8 cellular contexts compared by ENCODE assay signal in genomic region chr3:169771651-169772529, GRCh38. TPM values are rescaled to one million over a fixed set of nuclear protein-coding genes. Genes with fewer than 3 reads are reported as not detected.
A peak's percentile ranks its signal among the peaks of the same experiment; 100 is the strongest.
DNase-seq lines count a peak whose midpoint lies in the region; FAIRE-seq and TF ChIP-seq lines count a peak whose summit lies in the region.

No MANE protein-coding gene starts in this region.

- peak overlapping the region; percentile 100 for H3K27ac Mint-ChIP-seq in activated naive CD8-positive, alpha-beta T cell
- H3K27ac Mint-ChIP-seq in type B pancreatic cell = peak overlapping the region; percentile 99

- peaks cover 34% of the 10 kb centered on the region for H3K4me1 Mint-ChIP-seq in activated naive CD8-positive, alpha-beta T cell (ENCODE audit: low read depth)
- peaks cover 29% of the 10 kb centered on the region for H3K4me1 Mint-ChIP-seq in type B pancreatic cell (ENCODE audit: unreplicated experiment)

- peak; percentile 34 for TF ChIP-seq POLR2A in GM19099 (IDR thresholded peaks at IDR 0.05; ENCODE audit: extremely low read depth, insufficient read length, low read depth)

- peaks cover 4% of the 10 kb centered on the region for H3K36me3 Mint-ChIP-seq in activated naive CD8-positive, alpha-beta T cell
- peaks cover 14% of the 10 kb centered on the region for H3K36me3 Mint-ChIP-seq in type B pancreatic cell

- no peak for TF ChIP-seq CTCF in type B pancreatic cell (conservative IDR thresholded peaks at IDR 0.05)

- no peaks in the 10 kb centered on the region for H3K27me3 Mint-ChIP-seq in activated naive CD8-positive, alpha-beta T cell
- peaks cover 12% of the 10 kb centered on the region for H3K27me3 Mint-ChIP-seq in type B pancreatic cell

- DNase-seq in NCI-H1092 (lab: John Stamatoyannopoulos, UW) = peak; percentile 86
- peak; percentile 96 for DNase-seq in SK-N-DZ (ENCODE audit: low spot score)
- DNase-seq in glomerular endothelial cell (ENCODE audit: extremely low read depth, low read depth, low spot score) = peak; percentile 85
- DNase-seq in nucleus accumbens (lab: John Stamatoyannopoulos, UW) = peak in 39 of 56 donors; percentile 5 to 74 (median 41)
- DNase-seq in type B pancreatic cell (ENCODE audit: extremely low spot score, unreplicated experiment) = no peak

- H3K9me3 Mint-ChIP-seq in activated naive CD8-positive, alpha-beta T cell (ENCODE audit: low read depth) = no peaks in the 10 kb centered on the region
- no peaks in the 10 kb centered on the region for H3K9me3 Mint-ChIP-seq in type B pancreatic cell

- peak; percentile 47 for FAIRE-seq in A204.1 (lab: Jason Lieb, UNC)

- peak overlapping the region; percentile 100 for H3K4me3 Mint-ChIP-seq in activated naive CD8-positive, alpha-beta T cell
- H3K4me3 Mint-ChIP-seq in type B pancreatic cell = peak overlapping the region; percentile 100

RNA-seq across cellular contexts. Expression of gene MYNN, which starts 1.3 kb away (rescaled TPM):
- 17.0 and 19.2 TPM in 2 replicates for polyA plus RNA-seq in SK-N-DZ (2014; cell fraction: cytosol; rRNA removed)
- polyA plus RNA-seq in SK-N-DZ (2014; cell fraction: nucleus; rRNA removed) = 22.7 and 29.3 TPM in 2 replicates
- total RNA-seq in glomerular endothelial cell (8.6 and 11.2 TPM in 2 replicates), type B pancreatic cell (ENCODE audit: low replicate concordance) (15.7 and 18.2 TPM in 2 replicates)

RNA-seq across cellular contexts. Expression of gene ACTRT3, which starts 2.5 kb away (rescaled TPM):
- 1.5 TPM in 2 replicates for polyA plus RNA-seq in SK-N-DZ (2014; cell fraction: cytosol; rRNA removed)
- 0.57 and 0.78 TPM in 2 replicates for polyA plus RNA-seq in SK-N-DZ (2014; cell fraction: nucleus; rRNA removed)
- 2.8 and 3.4 TPM in 2 replicates for total RNA-seq in glomerular endothelial cell
- 1.8 and 2.1 TPM in 2 replicates for total RNA-seq in type B pancreatic cell (ENCODE audit: low replicate concordance)

RNA-seq across cellular contexts. Expression of gene TERC, which starts 7.0 kb away (rescaled TPM):
- 1.1 TPM in 1 of 2 replicates, not detected in the other for polyA plus RNA-seq in SK-N-DZ (2014; cell fraction: cytosol; rRNA removed)
- 1.5 and 5.7 TPM in 2 replicates for polyA plus RNA-seq in SK-N-DZ (2014; cell fraction: nucleus; rRNA removed)
- 38.5 and 69.2 TPM in 2 replicates for total RNA-seq in glomerular endothelial cell
- total RNA-seq in type B pancreatic cell (ENCODE audit: low replicate concordance) = 2.3 and 11.7 TPM in 2 replicates

RNA-seq across cellular contexts. Expression of gene LRRIQ4, which starts 40.8 kb away (rescaled TPM):
- 0.18 TPM in 1 of 2 replicates, not detected in the other for polyA plus RNA-seq in SK-N-DZ (2014; cell fraction: cytosol; rRNA removed)
- polyA plus RNA-seq in SK-N-DZ (2014; cell fraction: nucleus; rRNA removed) = 0.46 TPM in 1 of 2 replicates, not detected in the other
- total RNA-seq in glomerular endothelial cell (not detected in 2 replicates), type B pancreatic cell (ENCODE audit: low replicate concordance) (not detected in 2 replicates)

RNA-seq across cellular contexts. Expression of gene LRRC34, which starts 40.8 kb away (rescaled TPM):
- polyA plus RNA-seq in SK-N-DZ (2014; cell fraction: cytosol; rRNA removed) = 11.0 and 12.9 TPM in 2 replicates
- 38.7 and 44.8 TPM in 2 replicates for polyA plus RNA-seq in SK-N-DZ (2014; cell fraction: nucleus; rRNA removed)
- total RNA-seq in glomerular endothelial cell (0.19 and 2.6 TPM in 2 replicates), type B pancreatic cell (ENCODE audit: low replicate concordance) (2.7 and 4.0 TPM in 2 replicates)
